In the genomic region with DNA sequence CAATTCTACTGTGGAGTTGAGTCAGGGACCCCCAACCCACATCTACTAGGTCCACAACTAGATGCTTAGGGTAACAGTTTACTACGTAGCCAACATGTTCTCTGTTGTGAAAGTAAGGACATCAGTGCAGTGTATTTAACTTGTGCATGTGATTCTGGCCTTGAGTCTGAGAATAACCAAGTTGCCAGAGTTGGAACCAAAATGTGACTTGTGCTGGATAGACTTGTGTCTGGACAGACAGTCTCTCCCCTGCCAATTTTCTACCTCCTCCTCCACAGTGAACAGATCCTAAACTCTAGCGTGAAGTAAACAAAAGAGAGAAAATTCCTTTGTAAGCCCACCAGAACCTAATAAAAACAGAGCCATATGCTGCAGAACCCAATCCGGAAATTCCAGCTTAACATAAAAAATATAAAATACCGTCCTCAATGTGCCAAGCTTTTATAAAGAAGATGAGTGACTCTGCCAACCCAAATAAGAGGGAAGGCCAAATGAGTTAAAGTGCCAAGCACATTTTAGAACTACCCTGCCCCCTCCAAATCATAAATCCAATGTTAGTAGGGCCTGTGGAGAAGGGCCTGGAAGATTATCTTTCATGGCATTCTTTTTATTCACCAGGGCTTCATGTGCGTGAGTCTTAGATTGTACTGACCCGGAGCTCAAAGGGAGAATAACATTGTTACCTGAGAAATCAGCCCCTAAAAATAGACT, we compare ENCODE assay signal across 22 cellular contexts.
DNase-seq lines count a peak whose midpoint lies in the region; FAIRE-seq and TF ChIP-seq lines count a peak whose summit lies in the region.
"Had no signal": no experiment of that assay in that cellular context is flagged by ENCODE, and none has a peak within 500 bp of the region (broad histone marks: within the 10 kb centered on the region; RNA-seq: fewer than 3 reads in every experiment).

No MANE protein-coding gene starts in this region.

- intact Hi-C loops in esophagus muscularis mucosa (cut with DNase I) (no loop called here), prostate gland (cut with DNase I) (loop anchor here (10.0 kb wide), 1 partner anchor 315 kb away; a partner anchor contains a TSS), uterus (cut with DNase I; ENCODE audit: low total_unique reads) (no loop called here)

- H3K27me3 ChIP-seq in astrocyte (ENCODE audit: insufficient read depth, low read length) (peaks cover 6% of the 10 kb centered on the region), esophagus muscularis mucosa (no peaks in the 10 kb centered on the region), prostate gland (replicated peaks; ENCODE audit: insufficient read depth) (no peaks in the 10 kb centered on the region), uterus (no peaks in the 10 kb centered on the region)

- no peak overlapping the region for H3K27ac Mint-ChIP-seq in astrocyte (ENCODE audit: unreplicated experiment)
- H3K27ac Mint-ChIP-seq: activated CD8-positive, alpha-beta memory T cell treated with anti-CD3 and anti-CD28 coated beads, Interleukin-2, amount 10 ng/mL, durations not matched to agents 7 days and 5 days; stimulated activated effector memory CD8-positive, alpha-beta T cell treated with anti-CD3 and anti-CD28 coated beads, Interleukin-12 subunit alpha, Interleukin-12 subunit beta, amount 100 ng/mL, for 72 hours had no signal

- no peaks in the 10 kb centered on the region for H3K36me3 ChIP-seq in astrocyte (ENCODE audit: insufficient read depth, low read length)
- H3K36me3 ChIP-seq in esophagus muscularis mucosa: no peaks in the 10 kb centered on the region
- H3K36me3 ChIP-seq in prostate gland: no peaks in the 10 kb centered on the region
- H3K36me3 ChIP-seq in uterus: no peaks in the 10 kb centered on the region

- no peak overlapping the region for H3K9ac ChIP-seq in astrocyte (ENCODE audit: low read length)

- H3K4me3 ChIP-seq in astrocyte (ENCODE audit: insufficient read depth, low read depth, low read length) (no peak overlapping the region), esophagus muscularis mucosa (no peak overlapping the region), prostate gland (no peak overlapping the region), uterus (no peak overlapping the region)

- no peak overlapping the region for H3K27ac ChIP-seq in astrocyte (ENCODE audit: low read depth, low read length)
- peak overlapping the region in 3 of 4 donors; percentile 8 to 55 (median 10) for H3K27ac ChIP-seq in esophagus muscularis mucosa (replicated peaks in 1 of 4)
- peak overlapping the region; percentile 7 to 27 for H3K27ac ChIP-seq in prostate gland
- peak overlapping the region; percentile 63 to 70 for H3K27ac ChIP-seq in uterus

- TF ChIP-seq CTCF in astrocyte (IDR thresholded peaks at IDR 0.05; ENCODE audit: insufficient read depth, low read depth, low read length) (no peak), esophagus muscularis mucosa (IDR thresholded peaks at IDR 0.05) (no peak), prostate gland (IDR thresholded peaks at IDR 0.05) (no peak), uterus (IDR thresholded peaks at IDR 0.05) (no peak)

- peaks cover 3% of the 10 kb centered on the region for H3K4me1 Mint-ChIP-seq in astrocyte (ENCODE audit: low read depth, unreplicated experiment)
- H3K4me1 Mint-ChIP-seq: activated CD8-positive, alpha-beta memory T cell treated with anti-CD3 and anti-CD28 coated beads, Interleukin-2, amount 10 ng/mL, durations not matched to agents 7 days and 5 days had no signal

- no peak overlapping the region for H3K4me3 Mint-ChIP-seq in astrocyte (ENCODE audit: unreplicated experiment)
- H3K4me3 Mint-ChIP-seq: activated CD8-positive, alpha-beta memory T cell treated with anti-CD3 and anti-CD28 coated beads, Interleukin-2, amount 10 ng/mL, durations not matched to agents 7 days and 5 days; stimulated activated effector memory CD8-positive, alpha-beta T cell treated with anti-CD3 and anti-CD28 coated beads, Interleukin-12 subunit alpha, Interleukin-12 subunit beta, amount 100 ng/mL, for 72 hours had no signal

- no peak overlapping the region for H2AFZ ChIP-seq in astrocyte (ENCODE audit: low read depth, low read length)

- no peaks in the 10 kb centered on the region for H3K4me1 ChIP-seq in astrocyte (ENCODE audit: insufficient read depth, low read length)
- H3K4me1 ChIP-seq in esophagus muscularis mucosa: peaks cover 12 to 16% (median 15%) of the 10 kb centered on the region in 4 donors
- peaks cover 2% of the 10 kb centered on the region for H3K4me1 ChIP-seq in prostate gland (replicated peaks)
- peaks cover 0 to 3% of the 10 kb centered on the region in 2 donors for H3K4me1 ChIP-seq in uterus

- H4K20me1 ChIP-seq in astrocyte (ENCODE audit: insufficient read depth, low read length): no peaks in the 10 kb centered on the region

- no peaks in the 10 kb centered on the region for H3K79me2 ChIP-seq in astrocyte (ENCODE audit: insufficient read depth, low read length)

- no peak overlapping the region for H3K4me2 ChIP-seq in astrocyte (ENCODE audit: low read length)

- H3K27me3 Mint-ChIP-seq in astrocyte (ENCODE audit: low read depth, unreplicated experiment): peaks cover 24% of the 10 kb centered on the region

- peak; percentile 6 for DNase-seq in astrocyte (ENCODE audit: low read depth)
- DNase-seq in esophagus muscularis mucosa (ENCODE audit: extremely low spot score): no peak
- DNase-seq in prostate gland (ENCODE audit: low spot score): peak; percentile 68
- no peak for DNase-seq in uterus
- DNase-seq in COLO829 (ENCODE audit: low spot score): no peak
- DNase-seq in hepatic stellate cell (ENCODE audit: low spot score): no peak
- DNase-seq in DMS53 (lab: John Stamatoyannopoulos, UW): no peak
- DNase-seq: activated CD4-positive, alpha-beta T cell treated with anti-CD3 and anti-CD28 coated beads for 48 hours; activated CD8-positive, alpha-beta memory T cell treated with anti-CD3 and anti-CD28 coated beads, Interleukin-2, amount 10 ng/mL, durations not matched to agents 7 days and 5 days; AML-193; caudate nucleus; DMS79 treated with DMSO at 0.1 percent for 48 hours; effector CD4-positive, alpha-beta T cell; KBM-7; mammary epithelial cell; MV-4-11; NCI-H1694 treated with DMSO at 0.1 percent for 48 hours; NCI-H774; OCI-M1; SHP77 had no signal

- no peak for TF ChIP-seq EP300 in esophagus muscularis mucosa (IDR thresholded peaks at IDR 0.05)

- 55% methylated on average over 6 of the region's 6 CpGs for WGBS in esophagus muscularis mucosa
- WGBS in prostate gland: 11% methylated on average over 6 of the region's 6 CpGs

- no peaks in the 10 kb centered on the region for H3K36me3 Mint-ChIP-seq in astrocyte (ENCODE audit: low read depth, unreplicated experiment)
- H3K36me3 Mint-ChIP-seq: activated CD8-positive, alpha-beta memory T cell treated with anti-CD3 and anti-CD28 coated beads, Interleukin-2, amount 10 ng/mL, durations not matched to agents 7 days and 5 days; stimulated activated effector memory CD8-positive, alpha-beta T cell treated with anti-CD3 and anti-CD28 coated beads, Interleukin-12 subunit alpha, Interleukin-12 subunit beta, amount 100 ng/mL, for 72 hours had no signal

- TF ChIP-seq POLR2A in esophagus muscularis mucosa (IDR thresholded peaks at IDR 0.05; ENCODE audit: low read depth) (no peak), prostate gland (IDR thresholded peaks at IDR 0.05) (no peak), uterus (IDR thresholded peaks at IDR 0.05) (no peak)

- peaks cover 1% of the 10 kb centered on the region for H3K9me3 Mint-ChIP-seq in astrocyte (ENCODE audit: unreplicated experiment)
- H3K9me3 Mint-ChIP-seq: stimulated activated effector memory CD8-positive, alpha-beta T cell treated with anti-CD3 and anti-CD28 coated beads, Interleukin-12 subunit alpha, Interleukin-12 subunit beta, amount 100 ng/mL, for 72 hours had no signal

- no peak for FAIRE-seq in astrocyte (lab: Jason Lieb, UNC)
- FAIRE-seq: H1 had no signal

- H3K9me3 ChIP-seq in astrocyte (ENCODE audit: insufficient read depth, low read depth, low read length) (no peaks in the 10 kb centered on the region), esophagus muscularis mucosa (no peaks in the 10 kb centered on the region), prostate gland (no peaks in the 10 kb centered on the region), uterus (no peaks in the 10 kb centered on the region)

Comparison
In these comparisons a context has a peak if more than half of its experiments do, and no peak if none do; other contexts are left out.
1. DNase-seq: peak in astrocyte (single experiment) and prostate gland (single experiment); none in esophagus muscularis mucosa (single experiment), uterus (0 of 2), COLO829 (single experiment), hepatic stellate cell (single experiment) and DMS53 (single experiment).